17 cellular contexts compared by ENCODE assay signal in genomic region chr2:47256416-47257087, GRCh38.
DNase-seq lines count a peak whose midpoint lies in the region; ATAC-seq and TF ChIP-seq lines count a peak whose summit lies in the region.
"Had no signal": no experiment of that assay in that cellular context is flagged by ENCODE, and none has a peak within 500 bp of the region (broad histone marks: within the 10 kb centered on the region; RNA-seq: fewer than 3 reads in every experiment).

No MANE protein-coding gene starts in this region.

- peak overlapping the region; percentile 62 for H3K56ac ChIP-seq in mesendoderm (ENCODE audit: low read length)

- no peaks in the 10 kb centered on the region for H3K9me3 Mint-ChIP-seq in WTC11
- H3K9me3 Mint-ChIP-seq: CD4-positive, CD25-positive, alpha-beta regulatory T cell had no signal

- H3K36me3 Mint-ChIP-seq in WTC11: no peaks in the 10 kb centered on the region
- H3K36me3 Mint-ChIP-seq: CD4-positive, CD25-positive, alpha-beta regulatory T cell; IgD-negative memory B cell had no signal

- H2AK5ac ChIP-seq in mesendoderm (ENCODE audit: low read length): no peak overlapping the region

- H3K4me1 ChIP-seq in HEK293 (ENCODE audit: control insufficient read depth, insufficient read depth, low read length) (0 out of 2 replicates have a peak, but pooled peaks cover 5% of the 10 kb centered on the region), mesendoderm (ENCODE audit: control insufficient read depth, low read depth, low read length) (peaks cover 4% of the 10 kb centered on the region)
- H3K4me1 ChIP-seq: SJSA1 had no signal

- H3K9ac ChIP-seq in mesendoderm (ENCODE audit: low read length): peak overlapping the region; percentile 10

- peaks cover 12% of the 10 kb centered on the region for H3K4me1 Mint-ChIP-seq in WTC11
- H3K4me1 Mint-ChIP-seq: CD4-positive, CD25-positive, alpha-beta regulatory T cell had no signal

- no peak overlapping the region for H3K4me3 Mint-ChIP-seq in WTC11
- H3K4me3 Mint-ChIP-seq: CD4-positive, CD25-positive, alpha-beta regulatory T cell; IgD-negative memory B cell had no signal

- ATAC-seq in WTC11 (peak; percentile 65), HG03045 (IDR thresholded peaks at IDR 0.05; ENCODE audit: unreplicated experiment) (no peak)

- H4K5ac ChIP-seq in mesendoderm (ENCODE audit: low read length): no peak overlapping the region

- H3K9me3 ChIP-seq in HEK293 (ENCODE audit: control insufficient read depth, insufficient read depth, low read depth, low read length): no peaks in the 10 kb centered on the region
- H3K9me3 ChIP-seq: SJSA1 had no signal

- H2BK15ac ChIP-seq in mesendoderm (replicated peaks; ENCODE audit: low read depth): no peak overlapping the region

- no CpG with 5 or more reads among the region's 9 CpGs for WGBS in mesendoderm (ENCODE audit: extremely low coverage, insufficient coverage, low lambda C conversion rate)

- H3K27me3 Mint-ChIP-seq in WTC11 (ENCODE audit: low read depth): no peaks in the 10 kb centered on the region
- H3K27me3 Mint-ChIP-seq: IgD-negative memory B cell had no signal

- no peaks in the 10 kb centered on the region for H3K79me2 ChIP-seq in mesendoderm (ENCODE audit: control insufficient read depth, insufficient read depth, low read length)

- TF ChIP-seq CTCF in HEK293 (tag by site-specific recombination; IDR thresholded peaks at IDR 0.05) (no peak), WTC11 (IDR thresholded peaks at IDR 0.05) (no peak)

- H3K36me3 ChIP-seq in HEK293 (ENCODE audit: control insufficient read depth in 2 of 2, insufficient read depth in 1 of 2, low read length in 2 of 2) (no peaks in the 10 kb centered on the region), mesendoderm (ENCODE audit: control insufficient read depth, insufficient read depth, low read length) (no peaks in the 10 kb centered on the region)
- H3K36me3 ChIP-seq: SJSA1 had no signal

- H3K27ac Mint-ChIP-seq in WTC11: no peak overlapping the region
- H3K27ac Mint-ChIP-seq: CD4-positive, CD25-positive, alpha-beta regulatory T cell had no signal

- no peak overlapping the region for H3K23ac ChIP-seq in mesendoderm (ENCODE audit: low read length)

- H3K79me1 ChIP-seq in mesendoderm (ENCODE audit: low read length): no peaks in the 10 kb centered on the region

- H3K4me3 ChIP-seq in HEK293 (ENCODE audit: low read depth, low read length) (no peak overlapping the region), mesendoderm (ENCODE audit: low read length) (no peak overlapping the region)
- H3K4me3 ChIP-seq: SJSA1 had no signal

- no peak overlapping the region for H3K18ac ChIP-seq in mesendoderm (ENCODE audit: low read length)

- POLR2A ChIA-PET in HEK293 (lab: Yijun Ruan, JAX) (no interaction called here), WTC11 (lab: Charles Lee) (no interaction called here)

- CTCF ChIA-PET in HEK293 (lab: Yijun Ruan, JAX): interaction anchor here (0.7 to 1.0 kb wide), 2 partner anchors 16 to 24 kb away, joined by 3 to 4 read pairs; no protein-coding TSS in a partner anchor
- CTCF ChIA-PET in WTC11 (lab: Charles Lee): interaction anchor here (1.0 to 1.5 kb wide), 3 partner anchors 11 to 66 kb away, joined by 4 to 8 read pairs (median 4); no protein-coding TSS in a partner anchor

- no peak overlapping the region for H3K27ac ChIP-seq in HEK293 (ENCODE audit: extremely low read depth, low read depth, low read length)
- H3K27ac ChIP-seq in mesendoderm (ENCODE audit: low read depth, low read length): no peak overlapping the region
- H3K27ac ChIP-seq: SJSA1 had no signal

- no peak overlapping the region for H3K4me2 ChIP-seq in mesendoderm (ENCODE audit: low read length)

- H2BK5ac ChIP-seq in mesendoderm (ENCODE audit: low read length): peak overlapping the region; percentile 17

- H4K8ac ChIP-seq in mesendoderm (ENCODE audit: low read depth, low read length): no peak overlapping the region

- DNase-seq in WTC11 (ENCODE audit: low spot score): no peak
- DNase-seq in mesendoderm: no peak
- peak; percentile 25 for DNase-seq in retina
- DNase-seq in NCI-H510A (lab: John Stamatoyannopoulos, UW): no peak
- no peak for DNase-seq in NCI-H1092 (lab: John Stamatoyannopoulos, UW)
- DNase-seq: CD4-positive, CD25-positive, alpha-beta regulatory T cell; EL; H7; NCI-H1105 treated with DMSO at 0.1 percent for 48 hours; NCI-H187; NCI-H2107; NCI-H510A treated with DMSO at 0.1 percent for 48 hours; NCI-H748 treated with DMSO at 0.1 percent for 48 hours had no signal

- H3K27me3 ChIP-seq in mesendoderm (ENCODE audit: insufficient read depth, low read length, poor library complexity): no peaks in the 10 kb centered on the region
- H3K27me3 ChIP-seq: SJSA1 had no signal

- H3K4ac ChIP-seq in mesendoderm (ENCODE audit: low read depth, low read length): no peak overlapping the region

- H2BK120ac ChIP-seq in mesendoderm (ENCODE audit: low read depth, low read length): no peak overlapping the region

TF ChIP-seq in HEK293, 187 proteins besides CTCF, POLR2A, EP300 and RAD21:
- TF ChIP-seq ZNF394 (tag by site-specific recombination; IDR thresholded peaks at IDR 0.05; ENCODE audit: borderline replicate concordance): no peak
- peak; percentile 69; the same call in 1 of the 2 replicates for TF ChIP-seq SCRT1 (tag by site-specific recombination; IDR thresholded peaks at IDR 0.05; ENCODE audit: borderline replicate concordance)
- no peak for TF ChIP-seq ZNF248 (tag by site-specific recombination; IDR thresholded peaks at IDR 0.05)
- peak; percentile 57; the same call in 1 of the 2 replicates for TF ChIP-seq ZBTB17 (tag by site-specific recombination; IDR thresholded peaks at IDR 0.05)
- TF ChIP-seq EGR2 (tag by site-specific recombination; IDR thresholded peaks at IDR 0.05; ENCODE audit: low read depth): peak; percentile 43; the same call in 1 of the 2 replicates
- peak; percentile 95 for TF ChIP-seq SCRT2 (tag by site-specific recombination; IDR thresholded peaks at IDR 0.05)
- TF ChIP-seq ZFHX2 (tag by site-specific recombination; conservative IDR thresholded peaks at IDR 0.05): 0 out of 2 replicates have a peak, but pooled peaks have one; percentile 17
- TF ChIP-seq ZNF157 (tag by site-specific recombination; IDR thresholded peaks at IDR 0.05): no peak

TF ChIP-seq in WTC11, 78 proteins besides CTCF, POLR2A, EP300 and RAD21 (continues in another document):
- TF ChIP-seq GRHL2 (CRISPR knock-in tag; IDR thresholded peaks at IDR 0.05; ENCODE audit: insufficient replicate concordance, severe bottlenecking) (no peak), FOXP1 (CRISPR knock-in tag; IDR thresholded peaks at IDR 0.05; ENCODE audit: borderline replicate concordance) (no peak), NFYB (CRISPR knock-in tag; conservative IDR thresholded peaks at IDR 0.05; ENCODE audit: low read depth) (no peak), ZNF425 (CRISPR knock-in tag; conservative IDR thresholded peaks at IDR 0.05) (no peak), NR2C2 (CRISPR knock-in tag; IDR thresholded peaks at IDR 0.05) (no peak), ZBTB43 (CRISPR knock-in tag; IDR thresholded peaks at IDR 0.05) (no peak), RORB (CRISPR knock-in tag; IDR thresholded peaks at IDR 0.05) (no peak), HMGXB4 (CRISPR knock-in tag; IDR thresholded peaks at IDR 0.05) (no peak), ZNF263 (CRISPR knock-in tag; IDR thresholded peaks at IDR 0.05; ENCODE audit: low read depth) (no peak), ZNF671 (CRISPR knock-in tag; IDR thresholded peaks at IDR 0.05) (no peak)
